ENCODE assay signal across 8 cellular contexts in the genomic region with DNA sequence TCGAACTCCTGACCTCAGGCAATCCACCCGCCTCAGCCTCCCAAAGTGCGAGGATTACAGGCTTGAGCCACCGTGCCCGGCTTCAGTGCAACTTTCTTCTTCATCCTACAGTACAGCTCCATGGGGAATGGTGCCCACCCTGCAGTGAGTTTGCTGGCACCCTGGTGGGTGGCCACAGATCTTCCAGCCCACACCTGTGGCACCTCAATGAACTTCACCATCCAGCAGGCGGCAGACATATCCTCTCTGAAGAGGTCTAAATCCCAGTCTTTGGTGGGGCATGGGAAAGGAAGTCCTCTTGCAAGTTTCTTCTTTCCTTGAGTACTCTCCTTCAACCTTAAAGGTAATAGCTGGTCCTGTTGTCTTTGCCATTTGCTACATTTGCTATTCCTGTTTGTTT. TPM values are rescaled to one million over a fixed set of nuclear protein-coding genes. Genes with fewer than 3 reads are reported as not detected.
DNase-seq lines count a peak whose midpoint lies in the region; ATAC-seq and TF ChIP-seq lines count a peak whose summit lies in the region.

No MANE protein-coding gene starts in this region.

- intact Hi-C loops in prostate gland (cut with DNase I), result no loop called here

- H3K4me3 ChIP-seq in ACC112 (ENCODE audit: low read depth, low read length), result peak overlapping the region; percentile 73
- peak overlapping the region; percentile 59 for H3K4me3 ChIP-seq in GM12865 (ENCODE audit: low read depth, low read length)
- H3K4me3 ChIP-seq in epithelial cell of proximal tubule (ENCODE audit: low read depth, low read length), result no peak overlapping the region
- H3K4me3 ChIP-seq in prostate gland, result no peak overlapping the region

- DNase-seq in GM12865 (ENCODE audit: low read depth) (peak; percentile 55), SK-MEL-5 (ENCODE audit: low read depth, low spot score) (peak; percentile 33), epithelial cell of proximal tubule (ENCODE audit: low read depth) (no peak), globus pallidus (ENCODE audit: low spot score) (no peak), NCI-H1930 (lab: John Stamatoyannopoulos, UW) (no peak), prostate gland (ENCODE audit: low spot score) (no peak)

- no peak for ATAC-seq in HG03378 (IDR thresholded peaks at IDR 0.05; ENCODE audit: unreplicated experiment)

- H3K27ac ChIP-seq in ACC112 (ENCODE audit: low read depth, low read length), result no peak overlapping the region
- H3K27ac ChIP-seq in prostate gland, result no peak overlapping the region

- TF ChIP-seq CTCF in GM12865 (IDR thresholded peaks at IDR 0.05; ENCODE audit: insufficient read depth, low read depth, low read length, missing control alignments) (peak; percentile 29), epithelial cell of proximal tubule (conservative IDR thresholded peaks at IDR 0.05; ENCODE audit: low read depth, low read length) (peak; percentile 3), prostate gland (IDR thresholded peaks at IDR 0.05) (no peak)

- H2AFZ ChIP-seq in ACC112 (ENCODE audit: low read length, unreplicated experiment), result no peak overlapping the region

- no peaks in the 10 kb centered on the region for H3K9me3 ChIP-seq in prostate gland

- H3K79me2 ChIP-seq in ACC112 (ENCODE audit: control insufficient read depth, insufficient read depth, low read length, unreplicated experiment), result no peaks in the 10 kb centered on the region

- H3K36me3 ChIP-seq in ACC112 (ENCODE audit: insufficient read depth, low read length) (no peaks in the 10 kb centered on the region), prostate gland (no peaks in the 10 kb centered on the region)

- H3K27me3 ChIP-seq in ACC112 (ENCODE audit: insufficient read depth, low read length), result no peaks in the 10 kb centered on the region
- H3K27me3 ChIP-seq in prostate gland (replicated peaks; ENCODE audit: insufficient read depth), result no peaks in the 10 kb centered on the region

- 92% methylated on average over 6 of the region's 6 CpGs for WGBS in prostate gland

- in situ Hi-C loops in SK-MEL-5 (cut with HindIII; ENCODE audit: low pct_unique_long_range_greater_than_20kb, low sequenced_read_pairs), result no loop called here

- no peak for TF ChIP-seq POLR2A in prostate gland (IDR thresholded peaks at IDR 0.05)

- H3K4me1 ChIP-seq in ACC112 (ENCODE audit: control insufficient read depth, insufficient read depth, low read length, unreplicated experiment) (no peaks in the 10 kb centered on the region), prostate gland (replicated peaks) (no peaks in the 10 kb centered on the region)

RNA-seq across cellular contexts. Expression of a gene that starts 18.1 kb away (rescaled TPM):
- total RNA-seq in SK-MEL-5 (2014; rRNA removed; shearing (Covaris generic)), result 3.2 and 3.7 TPM in 2 replicates
- 1.5 and 2.4 TPM in 2 replicates for polyA plus RNA-seq in SK-MEL-5 (2015; cell fraction: cytosol; rRNA removed)
- 0.88 and 1.6 TPM in 2 replicates for polyA plus RNA-seq in SK-MEL-5 (2015; cell fraction: nucleus; rRNA removed)
- total RNA-seq in epithelial cell of proximal tubule (3.2 and 4.4 TPM in 2 replicates), prostate gland (1 to 10 TPM; 5.9 to 7.4 TPM)

RNA-seq across cellular contexts. Expression of a gene that starts 56.3 kb away (rescaled TPM):
- total RNA-seq in SK-MEL-5 (2014; rRNA removed; shearing (Covaris generic)), result 0.35 and 0.50 TPM in 2 replicates
- 0.25 and 0.41 TPM in 2 replicates for polyA plus RNA-seq in SK-MEL-5 (2015; cell fraction: cytosol; rRNA removed)
- polyA plus RNA-seq in SK-MEL-5 (2015; cell fraction: nucleus; rRNA removed), result 0.96 and 1.1 TPM in 2 replicates
- total RNA-seq in epithelial cell of proximal tubule, result 0.07 and 0.23 TPM in 2 replicates
- total RNA-seq in prostate gland, result under 1 TPM; 0.18 to 0.45 TPM

Comparison
In these comparisons a context has a peak if more than half of its experiments do, and no peak if none do; other contexts are left out.
1. H3K4me3 ChIP-seq: peak in ACC112 (single experiment) and GM12865 (single experiment); none in epithelial cell of proximal tubule (single experiment) and prostate gland (0 of 2).
2. DNase-seq: peak in GM12865 (single experiment) and SK-MEL-5 (single experiment); none in epithelial cell of proximal tubule (single experiment), globus pallidus (single experiment), NCI-H1930 (0 of 2) and prostate gland (single experiment).
3. CTCF ChIP-seq: peak in GM12865 (single experiment) and epithelial cell of proximal tubule (single experiment); none in prostate gland (0 of 4).